In genomic region chrX:135596495-135596894, GRCh38 we compare ENCODE assay signal across 9 cellular contexts.
DNase-seq lines count a peak whose midpoint lies in the region; ATAC-seq and TF ChIP-seq lines count a peak whose summit lies in the region.
"Had no signal": no experiment of that assay in that cellular context is flagged by ENCODE, and none has a peak within 500 bp of the region (broad histone marks: within the 10 kb centered on the region; RNA-seq: fewer than 3 reads in every experiment).

No MANE protein-coding gene starts in this region.

- no peak overlapping the region for H3K27ac Mint-ChIP-seq in activated naive CD8-positive, alpha-beta T cell treated with anti-CD3 and anti-CD28 coated beads, Interleukin-2, amount 50 U/mL, for 24 hours

- no peaks in the 10 kb centered on the region for H3K4me1 ChIP-seq in IMR-90 (ENCODE audit: control insufficient read depth, insufficient read depth, low read length)
- H3K4me1 ChIP-seq: tibial artery had no signal

- POLR2A ChIA-PET in IMR-90 (lab: Charles Lee; ENCODE audit: unreplicated experiment): no interaction called here

- no peak overlapping the region for H2BK15ac ChIP-seq in IMR-90 (ENCODE audit: low read depth, low read length)

- TF ChIP-seq CTCF in GM06990 (IDR thresholded peaks at IDR 0.05; ENCODE audit: insufficient read depth, low read length, poor library complexity, severe bottlenecking): peak; percentile 72
- peak; percentile 55 for TF ChIP-seq CTCF in IMR-90 (conservative IDR thresholded peaks at IDR 0.05; ENCODE audit: low read depth, low read length)

- H3K18ac ChIP-seq in IMR-90 (ENCODE audit: low read depth, low read length): no peak overlapping the region

- H2BK20ac ChIP-seq in IMR-90 (ENCODE audit: low read depth, low read length): no peak overlapping the region

- H2AK9ac ChIP-seq in IMR-90 (replicated peaks; ENCODE audit: low read depth, low read length, poor library complexity): no peak overlapping the region

- H2AK5ac ChIP-seq in IMR-90 (ENCODE audit: low read depth, low read length): no peak overlapping the region

- peak overlapping the region; percentile 72 for H2AFZ ChIP-seq in IMR-90 (replicated peaks; ENCODE audit: low read length, poor library complexity)

- no peaks in the 10 kb centered on the region for H3K79me1 ChIP-seq in IMR-90 (ENCODE audit: low read depth in 1 of 2, low read length in 2 of 2)

- H2BK5ac ChIP-seq in IMR-90 (ENCODE audit: low read depth, low read length, poor library complexity, severe bottlenecking): no peak overlapping the region

- no peaks in the 10 kb centered on the region for H3K27me3 ChIP-seq in GM06990 (replicated peaks; ENCODE audit: control insufficient read depth, insufficient read depth, low read length)
- peaks cover 1% of the 10 kb centered on the region; the same call in 1 of the 2 replicates for H3K27me3 ChIP-seq in IMR-90 (ENCODE audit: control insufficient read depth, insufficient read depth, low read length)
- H3K27me3 ChIP-seq: tibial artery had no signal

- H4K8ac ChIP-seq in IMR-90 (ENCODE audit: low read depth in 2 of 2, low read length in 2 of 2): no peak overlapping the region

- H3K9me1 ChIP-seq in IMR-90 (ENCODE audit: insufficient read depth, low read length): no peaks in the 10 kb centered on the region

- H3K23ac ChIP-seq in IMR-90 (ENCODE audit: low read depth, low read length): no peak overlapping the region

- DNase-seq in GM06990 (ENCODE audit: extremely low read depth, insufficient read length): peak; percentile 6
- DNase-seq in IMR-90: peak; percentile 16
- DNase-seq in SK-N-MC (ENCODE audit: low read depth, low spot score): no peak
- DNase-seq in activated naive CD8-positive, alpha-beta T cell treated with anti-CD3 and anti-CD28 coated beads, Interleukin-2, amount 50 U/mL, for 24 hours: peak; percentile 60
- peak; percentile 8 for DNase-seq in iris pigment epithelial cell (ENCODE audit: low read depth)
- DNase-seq in stimulated activated CD8-positive, alpha-beta memory T cell treated with anti-CD3 and anti-CD28 coated beads, Interleukin-2, amount 100 ng/mL, for 48 hours (ENCODE audit: low read depth in 2 of 2): peak; percentile 22 to 30
- DNase-seq in middle frontal gyrus (ENCODE audit: extremely low spot score, low spot score): no peak

- no peaks in the 10 kb centered on the region for H4K20me1 ChIP-seq in IMR-90 (ENCODE audit: insufficient read depth, low read length)

- H3K9me3 Mint-ChIP-seq in activated naive CD8-positive, alpha-beta T cell treated with anti-CD3 and anti-CD28 coated beads, Interleukin-2, amount 50 U/mL, for 24 hours: no peaks in the 10 kb centered on the region

- no peaks in the 10 kb centered on the region for H3K9me3 ChIP-seq in IMR-90 (ENCODE audit: control insufficient read depth, insufficient read depth, low read length)
- no peaks in the 10 kb centered on the region for H3K9me3 ChIP-seq in SK-N-MC (ENCODE audit: low read depth, low read length)
- H3K9me3 ChIP-seq: tibial artery had no signal

- no peak overlapping the region for H3K14ac ChIP-seq in IMR-90 (replicated peaks; ENCODE audit: low read depth, low read length)

- H3K9ac ChIP-seq in IMR-90 (ENCODE audit: low read depth, low read length): no peak overlapping the region
- H3K9ac ChIP-seq in SK-N-MC (ENCODE audit: insufficient read length): no peak overlapping the region

- H2BK120ac ChIP-seq in IMR-90 (ENCODE audit: low read depth, low read length): no peak overlapping the region

- no peak overlapping the region for H4K5ac ChIP-seq in IMR-90 (ENCODE audit: low read depth, low read length)

- H3K36me3 ChIP-seq in GM06990 (ENCODE audit: control insufficient read depth, insufficient read depth, low read length) (no peaks in the 10 kb centered on the region), IMR-90 (ENCODE audit: control insufficient read depth, insufficient read depth, low read length) (no peaks in the 10 kb centered on the region), SK-N-MC (ENCODE audit: insufficient read depth, low read length) (no peaks in the 10 kb centered on the region)
- H3K36me3 ChIP-seq: tibial artery had no signal

- no peak overlapping the region for H3K4me3 Mint-ChIP-seq in activated naive CD8-positive, alpha-beta T cell treated with anti-CD3 and anti-CD28 coated beads, Interleukin-2, amount 50 U/mL, for 24 hours

- peak; percentile 61 for TF ChIP-seq RAD21 in IMR-90 (IDR thresholded peaks at IDR 0.05; ENCODE audit: low read length)

- H3K56ac ChIP-seq in IMR-90 (ENCODE audit: extremely low read depth, insufficient read depth, low read length): no peak overlapping the region

- no peaks in the 10 kb centered on the region for H3K4me1 Mint-ChIP-seq in activated naive CD8-positive, alpha-beta T cell treated with anti-CD3 and anti-CD28 coated beads, Interleukin-2, amount 50 U/mL, for 24 hours

- WGBS in IMR-90 (ENCODE audit: extremely low coverage in 2 of 2, insufficient read length in 1 of 2), 2 experiments: 30% methylated on average over 6 of the region's 18 CpGs; no CpG with 5 or more reads in 1 of the 2 experiments

- in situ Hi-C loops in IMR-90 (cut with MboI; ENCODE audit: low sequenced_read_pairs): no loop called here

- CTCF ChIA-PET in IMR-90 (lab: Yijun Ruan, JAX): interaction anchor here (0.6 to 1.1 kb wide), 2 partner anchors 111 to 391 kb away, joined by 3 read pairs; no protein-coding TSS in a partner anchor

- dilution Hi-C loops in IMR-90 (cut with HindIII; ENCODE audit: low sequenced_read_pairs, unreplicated experiment): no loop called here

- H3K4me3 ChIP-seq in GM06990 (replicated peaks; ENCODE audit: low read depth, low read length): no peak overlapping the region
- H3K4me3 ChIP-seq in IMR-90 (ENCODE audit: insufficient read depth, low read depth, low read length): no peak overlapping the region
- peak overlapping the region; percentile 17; the same call in 1 of the 2 replicates for H3K4me3 ChIP-seq in SK-N-MC
- H3K4me3 ChIP-seq: tibial artery had no signal

- H3K4me2 ChIP-seq in IMR-90 (ENCODE audit: low read depth, low read length): no peak overlapping the region

- peak; percentile 84 for ATAC-seq in IMR-90 (ENCODE audit: low read depth)
- no peak for ATAC-seq in activated naive CD8-positive, alpha-beta T cell treated with anti-CD3 and anti-CD28 coated beads, Interleukin-2, amount 50 U/mL, for 24 hours
- no peak for ATAC-seq in HG03159 (IDR thresholded peaks at IDR 0.05; ENCODE audit: unreplicated experiment)

- H3K4ac ChIP-seq in IMR-90 (ENCODE audit: low read depth, low read length): no peak overlapping the region

- H3K36me3 Mint-ChIP-seq in activated naive CD8-positive, alpha-beta T cell treated with anti-CD3 and anti-CD28 coated beads, Interleukin-2, amount 50 U/mL, for 24 hours (ENCODE audit: low read depth): no peaks in the 10 kb centered on the region

- H3K27ac ChIP-seq in IMR-90 (ENCODE audit: insufficient read depth, low read length) (no peak overlapping the region), SK-N-MC (no peak overlapping the region)
- H3K27ac ChIP-seq: tibial artery had no signal

- no TSS peak for BruUV-seq in IMR-90 (replicated peaks; lab: Mats Ljungman, UMichigan)

- intact Hi-C loops in IMR-90 (cut with micrococcal nuclease): loop anchor here (1.0 to 5.0 kb wide), 2 partner anchors 112 to 409 kb away; no protein-coding TSS in a partner anchor

- no peak for TF ChIP-seq POLR2A in IMR-90 (IDR thresholded peaks at IDR 0.05; ENCODE audit: low read depth, low read length)

- H3K27me3 Mint-ChIP-seq in activated naive CD8-positive, alpha-beta T cell treated with anti-CD3 and anti-CD28 coated beads, Interleukin-2, amount 50 U/mL, for 24 hours: peaks cover 6% of the 10 kb centered on the region

- H4K91ac ChIP-seq in IMR-90 (ENCODE audit: insufficient read depth, low read depth, low read length): no peak overlapping the region

TF ChIP-seq in IMR-90, 13 proteins besides CTCF, POLR2A, EP300 and RAD21:
- TF ChIP-seq SMC3 (IDR thresholded peaks at IDR 0.05; ENCODE audit: low read depth, low read length) (peak; percentile 34; the same call in 1 of the 2 replicates), MAZ (IDR thresholded peaks at IDR 0.05; ENCODE audit: borderline replicate concordance, low read depth, low read length) (no peak), MXI1 (IDR thresholded peaks at IDR 0.05; ENCODE audit: borderline replicate concordance, low read depth, low read length) (no peak)

Comparison
In these comparisons a context has a peak if more than half of its experiments do, and no peak if none do; other contexts are left out.
1. DNase-seq: peak in GM06990 (single experiment), IMR-90 (single experiment), activated naive CD8-positive, alpha-beta T cell treated with anti-CD3 and anti-CD28 coated beads, Interleukin-2, amount 50 U/mL, for 24 hours (single experiment), iris pigment epithelial cell (single experiment) and stimulated activated CD8-positive, alpha-beta memory T cell treated with anti-CD3 and anti-CD28 coated beads, Interleukin-2, amount 100 ng/mL, for 48 hours (2 of 2); none in SK-N-MC (single experiment) and middle frontal gyrus (single experiment).